22 cellular contexts compared by ENCODE assay signal in the genomic region with DNA sequence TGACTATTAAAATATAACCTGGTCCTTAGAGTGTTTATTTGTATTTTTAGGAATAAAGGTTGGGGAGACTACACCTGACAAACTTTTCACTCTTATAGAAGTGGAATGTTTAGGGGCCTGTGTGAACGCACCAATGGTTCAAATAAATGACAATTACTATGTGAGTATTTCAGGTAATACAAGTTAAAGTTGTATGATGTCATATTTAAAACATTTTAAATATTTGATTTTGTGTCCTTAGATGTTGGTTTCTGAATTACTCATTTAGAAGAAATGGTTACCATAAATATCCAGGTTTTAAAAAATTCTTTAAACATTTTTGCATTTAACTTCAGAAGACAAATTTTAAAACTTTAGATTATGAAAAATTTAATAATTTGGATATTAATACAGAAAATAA.
"Had no signal": no experiment of that assay in that cellular context is flagged by ENCODE, and none has a peak within 500 bp of the region (broad histone marks: within the 10 kb centered on the region; RNA-seq: fewer than 3 reads in every experiment).

No MANE protein-coding gene starts in this region.

- H3K27me3 Mint-ChIP-seq: activated CD4-positive, alpha-beta T cell treated with anti-CD3 and anti-CD28 coated beads, Interleukin-2, amount 10 ng/mL, durations not matched to agents 7 days and 5 days; activated naive CD4-positive, alpha-beta T cell treated with anti-CD3 and anti-CD28 coated beads, Interleukin-2, amount 10 ng/mL, durations not matched to agents 7 days and 5 days; progenitor cell of endocrine pancreas; type B pancreatic cell had no signal

- FAIRE-seq: astrocyte had no signal

- H3K27ac Mint-ChIP-seq: activated CD4-positive, alpha-beta T cell treated with anti-CD3 and anti-CD28 coated beads, Interleukin-2, amount 10 ng/mL, durations not matched to agents 7 days and 5 days; activated CD8-positive, alpha-beta T cell treated with anti-CD3 and anti-CD28 coated beads, Interleukin-2, amount 10 ng/mL, durations not matched to agents 7 days and 5 days; activated naive CD4-positive, alpha-beta T cell treated with anti-CD3 and anti-CD28 coated beads, Interleukin-2, amount 10 ng/mL, durations not matched to agents 7 days and 5 days; nephron; progenitor cell of endocrine pancreas; type B pancreatic cell had no signal

- H3K4me3 ChIP-seq: breast epithelium, heart right ventricle, lower lobe of right lung, right atrium auricular region, smooth muscle cell, testis had no signal

- H3K27ac ChIP-seq: lower lobe of right lung, testis had no signal

- H3K9me3 Mint-ChIP-seq: activated CD4-positive, alpha-beta T cell treated with anti-CD3 and anti-CD28 coated beads, Interleukin-2, amount 10 ng/mL, durations not matched to agents 7 days and 5 days; activated naive CD4-positive, alpha-beta T cell treated with anti-CD3 and anti-CD28 coated beads, Interleukin-2, amount 10 ng/mL, durations not matched to agents 7 days and 5 days; nephron; type B pancreatic cell had no signal

- DNase-seq: activated CD4-positive, alpha-beta T cell treated with anti-CD3 and anti-CD28 coated beads, Interleukin-2, amount 10 ng/mL, durations not matched to agents 7 days and 5 days; activated CD8-positive, alpha-beta T cell treated with anti-CD3 and anti-CD28 coated beads, Interleukin-2, amount 10 ng/mL, durations not matched to agents 7 days and 5 days; activated effector memory CD4-positive, alpha-beta T cell treated with Interleukin-2 at 50 U/mL for 16 hours; activated naive CD4-positive, alpha-beta T cell treated with anti-CD3 and anti-CD28 coated beads, Interleukin-2, amount 10 ng/mL, durations not matched to agents 7 days and 5 days; activated T-cell treated with anti-CD3 and anti-CD28 coated beads, Interleukin-2, amount 50 U/mL, for 48 hours; cortex of kidney; heart right ventricle; left colon; lower lobe of right lung; nucleus accumbens; stimulated activated CD4-positive, alpha-beta T cell treated with anti-CD3 and anti-CD28 coated beads, Interleukin-4, amount 100 ng/mL, for 1 hour; T-helper 1 cell; testis had no signal

- H3K4me3 Mint-ChIP-seq: activated CD4-positive, alpha-beta T cell treated with anti-CD3 and anti-CD28 coated beads, Interleukin-2, amount 10 ng/mL, durations not matched to agents 7 days and 5 days; activated CD8-positive, alpha-beta T cell treated with anti-CD3 and anti-CD28 coated beads, Interleukin-2, amount 10 ng/mL, durations not matched to agents 7 days and 5 days; activated naive CD4-positive, alpha-beta T cell treated with anti-CD3 and anti-CD28 coated beads, Interleukin-2, amount 10 ng/mL, durations not matched to agents 7 days and 5 days; nephron; type B pancreatic cell had no signal

- H3K4me1 ChIP-seq: breast epithelium, testis had no signal

- H3K9me3 ChIP-seq: breast epithelium, heart right ventricle, lower lobe of right lung, right atrium auricular region, testis had no signal

- H3K36me3 ChIP-seq: breast epithelium had no signal

- ATAC-seq: activated CD4-positive, CD25-positive, alpha-beta regulatory T cell treated with anti-CD3 and anti-CD28 coated beads, Interleukin-2, amount 50 U/mL, for 24 hours; activated CD8-positive, alpha-beta T cell treated with anti-CD3 and anti-CD28 coated beads, Interleukin-2, amount 10 ng/mL, durations not matched to agents 7 days and 5 days; esophagus mucosa; heart right ventricle; left colon; lower lobe of right lung had no signal
